In genomic region chr11:36014499-36014898, GRCh38 we compare ENCODE assay signal across 30 cellular contexts.
A peak's percentile ranks its signal among the peaks of the same experiment; 100 is the strongest.
DNase-seq lines count a peak whose midpoint lies in the region; ATAC-seq and TF ChIP-seq lines count a peak whose summit lies in the region.
"Had no signal": no experiment of that assay in that cellular context is flagged by ENCODE, and none has a peak within 500 bp of the region (broad histone marks: within the 10 kb centered on the region; RNA-seq: fewer than 3 reads in every experiment).

No MANE protein-coding gene starts in this region.

- H2AFZ ChIP-seq in SK-N-SH (ENCODE audit: low read depth) = no peak overlapping the region
- H2AFZ ChIP-seq in mammary epithelial cell (ENCODE audit: low read depth, low read length) = no peak overlapping the region

- BruUV-seq in Panc1 (replicated peaks; lab: Mats Ljungman, UMichigan) (no TSS peak), mammary epithelial cell (replicated peaks; lab: Mats Ljungman, UMichigan) (no TSS peak)

- DNase-seq in SK-N-SH (no peak), Panc1 (ENCODE audit: low read depth, low spot score) (no peak), mammary epithelial cell (no peak), psoas muscle (no peak), epidermal melanocyte (ENCODE audit: insufficient read length, low spot score) (no peak), NCI-H69 (lab: John Stamatoyannopoulos, UW) (no peak)
- DNase-seq: 8988T; activated CD4-positive, alpha-beta T cell treated with anti-CD3 and anti-CD28 coated beads, Interleukin-2, amount 10 ng/mL, durations not matched to agents 24 days and 14 days; activated CD8-positive, alpha-beta memory T cell treated with anti-CD3 and anti-CD28 coated beads, Interleukin-2, amount 10 ng/mL, durations not matched to agents 7 days and 5 days; activated naive CD4-positive, alpha-beta T cell treated with anti-CD3 and anti-CD28 coated beads for 36 hours; amygdala; CD4-positive, alpha-beta memory T cell; colonic mucosa; DMS 273 treated with DMSO at 0.1 percent for 48 hours; effector memory CD8-positive, alpha-beta T cell; foreskin melanocyte; HCEC 1CT; hippocampal formation; immature natural killer cell; left lung; MM.1S; NCI-H1694; NCI-H2171 treated with DMSO at 0.1 percent for 48 hours; NCI-H524; posterior cingulate gyrus; SHP77; trophoblast cell had no signal

- no peak for TF ChIP-seq RAD21 in SK-N-SH (IDR thresholded peaks at IDR 0.05; ENCODE audit: low read length)

- H3F3A ChIP-seq in SK-N-SH (replicated peaks; ENCODE audit: insufficient read depth) = peaks cover 14% of the 10 kb centered on the region

- CTCF ChIA-PET in SK-N-SH (lab: Yijun Ruan, JAX) = interaction anchor here (1.4 kb wide), 1 partner anchor 117 kb away, joined by 3 read pairs; no protein-coding TSS in a partner anchor
- CTCF ChIA-PET in Panc1 (lab: Charles Lee) = interaction anchor here (0.5 to 0.7 kb wide), 2 partner anchors 13 to 1952 kb away, joined by 3 to 9 read pairs; no protein-coding TSS in a partner anchor
- CTCF ChIA-PET in mammary epithelial cell (lab: Charles Lee; ENCODE audit: low non-redundant PET) = no interaction called here

- H3K4me1 ChIP-seq in SK-N-SH (ENCODE audit: control insufficient read depth in 1 of 2, insufficient read depth in 2 of 2, low read depth in 1 of 2, low read length in 1 of 2) = peaks cover 17 to 39% of the 10 kb centered on the region in 2 experiments
- peaks cover 17% of the 10 kb centered on the region for H3K4me1 ChIP-seq in Panc1 (ENCODE audit: control insufficient read depth, insufficient read depth, low read length)
- peaks cover 59% of the 10 kb centered on the region for H3K4me1 ChIP-seq in mammary epithelial cell (ENCODE audit: insufficient read depth, low read length)
- H3K4me1 ChIP-seq in psoas muscle = peaks cover 33% of the 10 kb centered on the region
- H3K4me1 ChIP-seq: colonic mucosa had no signal

- H3K9ac ChIP-seq in SK-N-SH (no peak overlapping the region), mammary epithelial cell (ENCODE audit: insufficient read depth, low read length) (no peak overlapping the region)

- intact Hi-C loops in Panc1 (cut with micrococcal nuclease; ENCODE audit: unreplicated experiment) = no loop called here
- intact Hi-C loops in mammary epithelial cell (cut with micrococcal nuclease) = no loop called here
- intact Hi-C loops in psoas muscle (cut with DNase I) = no loop called here

- H3K4me3 ChIP-seq in SK-N-SH (ENCODE audit: low read depth in 2 of 2, low read length in 1 of 2) (no peak overlapping the region), Panc1 (ENCODE audit: low read depth in 2 of 2, low read length in 2 of 2) (no peak overlapping the region), mammary epithelial cell (replicated peaks in 1 of 3; ENCODE audit: insufficient read depth in 1 of 3, low read depth in 2 of 3, low read length in 3 of 3) (no peak overlapping the region), psoas muscle (no peak overlapping the region)
- H3K4me3 ChIP-seq: colonic mucosa, esophagus muscularis mucosa, left lung had no signal

- H3K79me2 ChIP-seq in SK-N-SH (ENCODE audit: insufficient read depth) (peaks cover 22% of the 10 kb centered on the region), mammary epithelial cell (ENCODE audit: insufficient read depth, low read length) (peaks cover 68% of the 10 kb centered on the region)

- 81% methylated on average over 3 of the region's 3 CpGs for WGBS in SK-N-SH (ENCODE audit: low lambda C conversion rate)
- 100% methylated on average over 3 of the region's 3 CpGs for WGBS in mammary epithelial cell (ENCODE audit: low coverage, missing lambda C conversion rate)
- WGBS in psoas muscle, 3 donors = 29 to 39% (median 29%) methylated on average over 3 of the region's 3 CpGs

- H3K27ac ChIP-seq in SK-N-SH (ENCODE audit: low read depth in 2 of 2, low read length in 1 of 2) = no peak overlapping the region
- H3K27ac ChIP-seq in Panc1 (ENCODE audit: low read length) = peak overlapping the region; percentile 18; the same call in 1 of the 2 replicates
- no peak overlapping the region for H3K27ac ChIP-seq in mammary epithelial cell (ENCODE audit: insufficient read depth, low read depth, low read length)
- H3K27ac ChIP-seq in psoas muscle = peak overlapping the region; percentile 30
- H3K27ac ChIP-seq: colonic mucosa, esophagus muscularis mucosa, left lung had no signal

- H4K20me1 ChIP-seq in SK-N-SH (ENCODE audit: insufficient read depth) = 0 out of 2 replicates have a peak, but pooled peaks cover 2% of the 10 kb centered on the region
- no peaks in the 10 kb centered on the region for H4K20me1 ChIP-seq in mammary epithelial cell (ENCODE audit: insufficient read depth, low read length)

- no peaks in the 10 kb centered on the region for H3K36me3 ChIP-seq in SK-N-SH (replicated peaks in 1 of 2; ENCODE audit: control insufficient read depth in 1 of 2, insufficient read depth in 2 of 2, low read length in 1 of 2)
- no peaks in the 10 kb centered on the region for H3K36me3 ChIP-seq in Panc1 (ENCODE audit: control insufficient read depth, insufficient read depth, low read length)
- H3K36me3 ChIP-seq in mammary epithelial cell (ENCODE audit: insufficient read depth, low read length) = no peaks in the 10 kb centered on the region
- H3K36me3 ChIP-seq in psoas muscle (ENCODE audit: insufficient read depth in 1 of 2, low read depth in 1 of 2) = no peaks in the 10 kb centered on the region
- H3K36me3 ChIP-seq: colonic mucosa, esophagus muscularis mucosa, left lung had no signal

- no peaks in the 10 kb centered on the region for H3K9me2 ChIP-seq in SK-N-SH

- peak in 1 of 2 experiments; percentile 17; a peak in 1 of 4 replicates for TF ChIP-seq EP300 in SK-N-SH (IDR thresholded peaks at IDR 0.05; ENCODE audit: borderline replicate concordance in 1 of 2, low read depth in 1 of 2, low read length in 1 of 2)

- H3K4me2 ChIP-seq in SK-N-SH (no peak overlapping the region), mammary epithelial cell (ENCODE audit: insufficient read depth, low read depth, low read length) (peak overlapping the region; percentile 55)

- dilution Hi-C loops in mammary epithelial cell (cut with HindIII; ENCODE audit: low sequenced_read_pairs) = no loop called here

- no peak for TF ChIP-seq CTCF in SK-N-SH (IDR thresholded peaks at IDR 0.05)
- TF ChIP-seq CTCF in Panc1 (IDR thresholded peaks at IDR 0.05) = no peak
- TF ChIP-seq CTCF in mammary epithelial cell (conservative IDR thresholded peaks at IDR 0.05 in 1 of 2, IDR thresholded peaks at IDR 0.05 in 1 of 2; ENCODE audit: extremely low read depth in 1 of 2, insufficient read depth in 1 of 2, low read depth in 1 of 2, low read length in 2 of 2) = no peak
- no peak for TF ChIP-seq CTCF in psoas muscle (IDR thresholded peaks at IDR 0.05)

- no peaks in the 10 kb centered on the region for H3K27me3 ChIP-seq in SK-N-SH (ENCODE audit: insufficient read depth)
- H3K27me3 ChIP-seq in Panc1 (ENCODE audit: control insufficient read depth, insufficient read depth, low read length) = no peaks in the 10 kb centered on the region
- H3K27me3 ChIP-seq in mammary epithelial cell (ENCODE audit: insufficient read depth, low read length) = no peaks in the 10 kb centered on the region
- H3K27me3 ChIP-seq in psoas muscle (ENCODE audit: insufficient read depth in 3 of 3, low read length in 2 of 3) = no peaks in the 10 kb centered on the region
- H3K27me3 ChIP-seq: colonic mucosa, esophagus muscularis mucosa, left lung had no signal

- no peaks in the 10 kb centered on the region for H3K9me3 ChIP-seq in SK-N-SH
- no peaks in the 10 kb centered on the region for H3K9me3 ChIP-seq in Panc1 (ENCODE audit: control insufficient read depth, insufficient read depth, low read depth, low read length)
- H3K9me3 ChIP-seq in mammary epithelial cell (replicated peaks; ENCODE audit: insufficient read depth, low read length) = no peaks in the 10 kb centered on the region
- no peaks in the 10 kb centered on the region for H3K9me3 ChIP-seq in psoas muscle
- H3K9me3 ChIP-seq: colonic mucosa, esophagus muscularis mucosa, left lung had no signal

- in situ Hi-C loops in Panc1 (cut with HindIII; ENCODE audit: low pct_unique_long_range_greater_than_20kb, low sequenced_read_pairs) = no loop called here
- in situ Hi-C loops in mammary epithelial cell (cut with MboI; ENCODE audit: low sequenced_read_pairs in 2 of 2) = no loop called here

- no peak for ATAC-seq in SK-N-SH treated with all-trans-retinoic acid at 6 μM for 48 hours
- no peak for ATAC-seq in Panc1
- peak in 1 of 4 donors; percentile 11 for ATAC-seq in psoas muscle
- no peak for ATAC-seq in GM18519 (IDR thresholded peaks at IDR 0.05; ENCODE audit: low FRiP score, unreplicated experiment)
- ATAC-seq: activated CD8-positive, alpha-beta memory T cell treated with anti-CD3 and anti-CD28 coated beads, Interleukin-2, amount 10 ng/mL, durations not matched to agents 7 days and 5 days; effector memory CD8-positive, alpha-beta T cell; left lung had no signal

- POLR2A ChIA-PET in SK-N-SH (lab: Yijun Ruan, JAX) (no interaction called here), Panc1 (lab: Charles Lee) (no interaction called here)

TF ChIP-seq in SK-N-SH, 30 proteins besides CTCF, POLR2A, EP300 and RAD21 (continues in another document):
- TF ChIP-seq USF1 (IDR thresholded peaks at IDR 0.05; ENCODE audit: borderline replicate concordance, low read depth) (no peak), TEAD4 (IDR thresholded peaks at IDR 0.05; ENCODE audit: borderline replicate concordance, insufficient read depth) (no peak)

TF ChIP-seq in SK-N-SH treated with all-trans-retinoic acid at 6 μM for 48 hours, 23 proteins besides CTCF, POLR2A, EP300 and RAD21 (continues in another document):
- no peak for TF ChIP-seq ZFP30 (CRISPR knock-in tag; IDR thresholded peaks at IDR 0.05)
- no peak for TF ChIP-seq POU6F1 (CRISPR knock-in tag; IDR thresholded peaks at IDR 0.05; ENCODE audit: borderline replicate concordance, low read depth)

Comparison
In these comparisons a context has a peak if more than half of its experiments do, and no peak if none do; other contexts are left out.
1. H3K27ac ChIP-seq: peak in Panc1 (single experiment) and psoas muscle (single experiment); none in SK-N-SH (0 of 2) and mammary epithelial cell (single experiment).